ENCODE assay signal across 23 cellular contexts in genomic region chr9:132020272-132020671, GRCh38. TPM values are rescaled to one million over a fixed set of nuclear protein-coding genes. Genes with fewer than 3 reads are reported as not detected.
DNase-seq lines count a peak whose midpoint lies in the region; ATAC-seq, FAIRE-seq and TF ChIP-seq lines count a peak whose summit lies in the region.
"Had no signal": no experiment of that assay in that cellular context is flagged by ENCODE, and none has a peak within 500 bp of the region (broad histone marks: within the 10 kb centered on the region; RNA-seq: fewer than 3 reads in every experiment).

No MANE protein-coding gene starts in this region.

- FAIRE-seq in GM12878 (lab: Jason Lieb, UNC): peak; percentile 23
- FAIRE-seq: G401.6, GM18507, H54, RCC 7860 had no signal

- H3K27me3 ChIP-seq in GM12878 (replicated peaks in 1 of 2; ENCODE audit: control insufficient read depth in 2 of 2, insufficient read depth in 2 of 2, low read length in 1 of 2) (no peaks in the 10 kb centered on the region), right lobe of liver (no peaks in the 10 kb centered on the region)
- H3K27me3 ChIP-seq: BLaER1, SJCRH30 had no signal

- TF ChIP-seq EP300 in GM12878 (IDR thresholded peaks at IDR 0.05; ENCODE audit: borderline replicate concordance in 1 of 2, control insufficient read depth in 1 of 2, low read depth in 2 of 2, low read length in 2 of 2): no peak

- no peak overlapping the region for H2AFZ ChIP-seq in GM12878 (ENCODE audit: control insufficient read depth, low read depth, low read length)

- H3K36me3 ChIP-seq in GM12878 (ENCODE audit: control insufficient read depth in 2 of 2, insufficient read depth in 2 of 2, low read length in 1 of 2) (no peaks in the 10 kb centered on the region), right lobe of liver (no peaks in the 10 kb centered on the region)
- H3K36me3 ChIP-seq: BLaER1, SJCRH30 had no signal

- RAD21 ChIA-PET in GM12878 (lab: Charles Lee; ENCODE audit: unreplicated experiment): interaction anchor here (1.2 kb wide), 1 partner anchor 17 kb away, joined by 3 read pairs; no protein-coding TSS in a partner anchor

- H3K4me2 ChIP-seq in GM12878 (ENCODE audit: control insufficient read depth, insufficient read depth): no peak overlapping the region
- H3K4me2 ChIP-seq: BLaER1 had no signal

- H3K4me1 Mint-ChIP-seq in activated T-cell treated with anti-CD3 and anti-CD28 coated beads, Interleukin-2, amount 50 U/mL, for 4 hours (ENCODE audit: low read depth): peaks cover 8% of the 10 kb centered on the region

- TF ChIP-seq CTCF in GM12878 (IDR thresholded peaks at IDR 0.05 in 2 of 3, conservative IDR thresholded peaks at IDR 0.05 in 1 of 3; ENCODE audit: control insufficient read depth in 2 of 3, extremely low read depth in 1 of 3, insufficient read depth in 1 of 3, low read depth in 3 of 3, low read length in 3 of 3) (no peak), epithelial cell of esophagus (IDR thresholded peaks at IDR 0.05; ENCODE audit: insufficient read depth, low read depth, low read length, missing control alignments) (no peak), right lobe of liver (IDR thresholded peaks at IDR 0.05) (no peak)

- in situ Hi-C loops in GM12878 (cut with MboI): no loop called here

- peaks cover 16% of the 10 kb centered on the region for H4K20me1 ChIP-seq in GM12878 (ENCODE audit: control insufficient read depth, insufficient read depth)

- ATAC-seq in GM12878 (no peak), right lobe of liver (peak; percentile 23 to 46 (median 33)), GM19351 (IDR thresholded peaks at IDR 0.05; ENCODE audit: unreplicated experiment) (no peak)
- ATAC-seq in activated T-cell treated with anti-CD3 and anti-CD28 coated beads, Interleukin-2, amount 50 U/mL, for 4 hours: no peak

- intact Hi-C loops in GM12878 (cut with micrococcal nuclease; ENCODE audit: unreplicated experiment): no loop called here
- intact Hi-C loops in right lobe of liver (cut with DNase I): no loop called here

- BruUV-seq in GM12878 (replicated peaks; lab: Mats Ljungman, UMichigan): no TSS peak

- WGBS in GM12878 (ENCODE audit: insufficient coverage, insufficient replicate concordance, low lambda C conversion rate, missing lambda C conversion rate): 90% methylated on average over 2 of the region's 2 CpGs
- WGBS in right lobe of liver (ENCODE audit: insufficient coverage, low coverage, low lambda C conversion rate, missing lambda C conversion rate): 100% methylated on average over 2 of the region's 2 CpGs

- DNase-seq in HuH-7 (ENCODE audit: low spot score): peak; percentile 24
- DNase-seq in GM12878 (ENCODE audit: low read depth, low spot score): no peak
- DNase-seq in epithelial cell of esophagus (ENCODE audit: low read depth): peak; percentile 56
- DNase-seq in right lobe of liver: no peak
- no peak for DNase-seq in SW480 (ENCODE audit: low spot score)
- DNase-seq in A172 (ENCODE audit: low spot score): no peak
- DNase-seq in activated T-cell treated with anti-CD3 and anti-CD28 coated beads, Interleukin-2, amount 50 U/mL, for 4 hours: no peak
- DNase-seq: CD4-positive, alpha-beta T cell; COR-L47; DMS 273 treated with DMSO at 0.1 percent for 48 hours; MV-4-11; NCI-H1105 treated with DMSO at 0.1 percent for 48 hours; NCI-H2029 treated with DMSO at 0.1 percent for 48 hours; NCI-H345; NCI-H524; NCI-H82; SJCRH30 had no signal

- H3K4me3 Mint-ChIP-seq in activated T-cell treated with anti-CD3 and anti-CD28 coated beads, Interleukin-2, amount 50 U/mL, for 4 hours: no peak overlapping the region
- H3K4me3 Mint-ChIP-seq: CD4-positive, alpha-beta T cell had no signal

- POLR2A ChIA-PET in GM12878 (lab: Charles Lee): no interaction called here

- CTCF ChIA-PET in GM12878 (lab: Yijun Ruan, JAX): interaction anchor here (1.2 kb wide), 1 partner anchor 8 kb away, joined by 4 read pairs; no protein-coding TSS in a partner anchor

- H3K9me3 Mint-ChIP-seq in activated T-cell treated with anti-CD3 and anti-CD28 coated beads, Interleukin-2, amount 50 U/mL, for 4 hours: no peaks in the 10 kb centered on the region
- H3K9me3 Mint-ChIP-seq: CD4-positive, alpha-beta T cell had no signal

- SMC1A ChIA-PET in GM12878 (lab: Charles Lee; ENCODE audit: uncharacterized antibody, unreplicated experiment): no interaction called here

- no peaks in the 10 kb centered on the region for H3K27me3 Mint-ChIP-seq in activated T-cell treated with anti-CD3 and anti-CD28 coated beads, Interleukin-2, amount 50 U/mL, for 4 hours (ENCODE audit: low read depth)
- H3K27me3 Mint-ChIP-seq: CD4-positive, alpha-beta T cell had no signal

- H3K36me3 Mint-ChIP-seq in activated T-cell treated with anti-CD3 and anti-CD28 coated beads, Interleukin-2, amount 50 U/mL, for 4 hours (ENCODE audit: insufficient read depth): peaks cover 8% of the 10 kb centered on the region

- H3K4me1 ChIP-seq in GM12878 (ENCODE audit: control insufficient read depth, insufficient read depth, low read length): no peaks in the 10 kb centered on the region
- peaks cover 0 to 4% (median 0%) of the 10 kb centered on the region in 4 donors for H3K4me1 ChIP-seq in right lobe of liver
- H3K4me1 ChIP-seq: BLaER1 had no signal

- no peak overlapping the region for H3K9ac ChIP-seq in GM12878 (ENCODE audit: control insufficient read depth, insufficient read depth, low read length)
- H3K9ac ChIP-seq: BLaER1 had no signal

- H3K4me3 ChIP-seq in GM12878: no peak overlapping the region
- H3K4me3 ChIP-seq in epithelial cell of esophagus (ENCODE audit: low read length): no peak overlapping the region
- no peak overlapping the region for H3K4me3 ChIP-seq in right lobe of liver
- H3K4me3 ChIP-seq: BLaER1, SJCRH30 had no signal

- TF ChIP-seq POLR2A in GM12878 (IDR thresholded peaks at IDR 0.05; ENCODE audit: low read depth, low read length) (no peak), right lobe of liver (IDR thresholded peaks at IDR 0.05) (no peak)

- H3K9me3 ChIP-seq in GM12878 (replicated peaks; ENCODE audit: control insufficient read depth, insufficient read depth, low read length) (no peaks in the 10 kb centered on the region; the same call in 2 of the 3 replicates), right lobe of liver (no peaks in the 10 kb centered on the region)
- H3K9me3 ChIP-seq: SJCRH30 had no signal

- no peaks in the 10 kb centered on the region for H3K79me2 ChIP-seq in GM12878 (ENCODE audit: control insufficient read depth, insufficient read depth, low read length)

- TF ChIP-seq RAD21 in GM12878 (IDR thresholded peaks at IDR 0.05; ENCODE audit: insufficient read depth, low read depth, low read length): no peak

- H3K27ac ChIP-seq in GM12878 (ENCODE audit: control insufficient read depth, insufficient read depth) (no peak overlapping the region), right lobe of liver (no peak overlapping the region)
- H3K27ac ChIP-seq: BLaER1, SJCRH30 had no signal

TF ChIP-seq in GM12878, 131 proteins besides CTCF, POLR2A, EP300 and RAD21 (continues in another document):
- TF ChIP-seq SIN3A (IDR thresholded peaks at IDR 0.05; ENCODE audit: low read depth, low read length) (no peak), ZSCAN29 (IDR thresholded peaks at IDR 0.05) (no peak), POU2F2 (IDR thresholded peaks at IDR 0.05; ENCODE audit: borderline replicate concordance, low read depth, low read length) (no peak), TCF7 (IDR thresholded peaks at IDR 0.05; ENCODE audit: borderline replicate concordance) (no peak), RBBP5 (conservative IDR thresholded peaks at IDR 0.05) (no peak), NR2C1 (IDR thresholded peaks at IDR 0.05) (no peak), E2F8 (IDR thresholded peaks at IDR 0.05; ENCODE audit: low read depth, partially characterized antibody) (no peak), SPI1 (IDR thresholded peaks at IDR 0.05; ENCODE audit: borderline replicate concordance, insufficient read depth, low read depth, low read length) (no peak)

RNA-seq across cellular contexts. Expression of gene MED27, which starts 59.4 kb away (rescaled TPM):
- total RNA-seq in GM12878 (2013; cell fraction: nucleolus; rRNA removed): 24.9 and 26.4 TPM in 2 replicates
- 31.9 and 34.2 TPM in 2 replicates for total RNA-seq in GM12878 (2014; rRNA removed)
- 17.3 and 20.3 TPM in 2 replicates for total RNA-seq in GM12878 (2014; rRNA removed; fragmentation: Illumina TruSeq; extraction: Trizol)
- total RNA-seq in GM12878 (2021): 24.4 and 25.9 TPM in 2 replicates
- polyA plus RNA-seq in GM12878 (2011; ENCODE audit: low read depth): 15.6 TPM
- 23.1 and 36.9 TPM in 2 replicates for polyA plus RNA-seq in GM12878 (2011; rRNA removed)
- polyA plus RNA-seq in GM12878 (2011; cell fraction: cytosol; rRNA removed): 48.8 and 50.9 TPM in 2 replicates
- polyA plus RNA-seq in GM12878 (2011; cell fraction: nucleus; rRNA removed): 24.5 and 27.8 TPM in 2 replicates
- 17.0 and 17.5 TPM in 2 replicates for polyA plus RNA-seq in GM12878 (2012)
- 22.4 and 27.6 TPM in 2 replicates for polyA plus RNA-seq in GM12878 (2014; fragmentation: Illumina TruSeq; extraction: Trizol)
- 10 to 100 TPM; 47.7 to 50.3 TPM for polyA plus RNA-seq in GM12878 (2014; fragmentation: Nextera tagmentation; extraction: Ambion mirVana)
- polyA plus RNA-seq in GM12878 (2014; rRNA removed): 24.8 and 30.3 TPM in 2 replicates
- polyA plus RNA-seq in GM12878 (2016; fragmentation: Nextera tagmentation; extraction: Ambion mirVana): 10 to 100 TPM; 46.2 to 49.1 TPM
- polyA minus RNA-seq in GM12878 (2011; rRNA and poly(A)+ RNA removed): 35.1 and 41.1 TPM in 2 replicates
- 11.9 and 15.6 TPM in 2 replicates for polyA minus RNA-seq in GM12878 (2011; cell fraction: cytosol; rRNA and poly(A)+ RNA removed)
- polyA minus RNA-seq in GM12878 (2011; cell fraction: nucleus; rRNA and poly(A)+ RNA removed): 16.6 and 24.6 TPM in 2 replicates
- total RNA-seq in right lobe of liver: 1 to 10 TPM; 4.6 to 7.3 (median 6.1) TPM
- 20.7 and 30.2 TPM in 2 replicates for total RNA-seq in A172 (2014; rRNA removed; shearing (Covaris generic))
- total RNA-seq in activated T-cell treated with anti-CD3 and anti-CD28 coated beads, Interleukin-2, amount 50 U/mL, for 4 hours: 10 to 100 TPM; 43.6 to 47.8 (median 46.1) TPM

Comparison
In these comparisons a context has a peak if more than half of its experiments do, and no peak if none do; other contexts are left out.
1. DNase-seq: peak in HuH-7 (single experiment) and epithelial cell of esophagus (single experiment); none in GM12878 (single experiment), right lobe of liver (0 of 3), SW480 (single experiment), A172 (single experiment) and activated T-cell treated with anti-CD3 and anti-CD28 coated beads, Interleukin-2, amount 50 U/mL, for 4 hours (single experiment).
2. ATAC-seq: peak in right lobe of liver (4 of 4); none in GM12878 (single experiment), activated T-cell treated with anti-CD3 and anti-CD28 coated beads, Interleukin-2, amount 50 U/mL, for 4 hours (0 of 2) and GM19351 (single experiment).